8 cellular contexts compared by ENCODE assay signal in the genomic region with DNA sequence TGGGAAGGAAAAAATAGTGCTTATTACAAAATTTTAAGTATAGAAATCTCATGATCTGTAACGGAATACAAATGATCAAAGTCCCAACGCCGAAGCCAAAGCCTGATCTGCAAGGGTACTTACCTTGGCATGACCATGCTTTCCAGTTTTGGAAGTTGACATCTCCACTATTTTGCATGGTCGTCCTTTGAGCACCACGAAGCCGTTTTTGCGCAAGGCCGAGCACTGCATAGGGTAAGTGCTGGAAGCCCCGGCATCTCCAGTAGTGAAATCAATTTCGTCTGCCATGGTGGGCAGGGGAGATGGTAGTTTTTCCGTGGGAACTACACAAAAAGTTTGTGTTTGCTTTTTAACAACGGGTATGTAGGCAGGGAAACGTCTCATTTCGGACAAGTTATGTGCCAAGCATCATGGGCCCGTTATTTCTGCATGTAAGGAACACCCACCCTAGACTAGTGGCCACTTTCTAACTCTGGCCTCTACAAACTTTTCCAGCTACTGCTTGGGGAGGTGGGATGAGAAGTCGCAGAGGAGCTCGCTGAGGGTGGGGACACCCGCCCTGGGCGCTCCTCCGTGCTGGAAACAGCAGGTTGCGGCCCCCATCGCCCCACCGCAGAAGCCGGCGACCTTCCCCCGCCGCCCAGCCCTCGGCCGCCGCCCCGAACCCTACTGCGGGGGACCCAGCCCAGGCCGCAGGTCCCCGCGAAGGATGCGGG. TPM values are rescaled to one million over a fixed set of nuclear protein-coding genes. Genes with fewer than 3 reads are reported as not detected.
DNase-seq lines count a peak whose midpoint lies in the region; ATAC-seq, FAIRE-seq and TF ChIP-seq lines count a peak whose summit lies in the region.

No MANE protein-coding gene starts in this region.

- no peaks in the 10 kb centered on the region for H4K20me1 ChIP-seq in endothelial cell of umbilical vein (replicated peaks; ENCODE audit: control insufficient read depth, extremely low read depth, insufficient read depth, low read length)

- peak overlapping the region; percentile 93 for H2AFZ ChIP-seq in endothelial cell of umbilical vein (ENCODE audit: low read depth, low read length)

- H3K36me3 ChIP-seq in SJSA1 (no peaks in the 10 kb centered on the region; the same call in 1 of the 2 replicates), endothelial cell of umbilical vein (ENCODE audit: control insufficient read depth in 2 of 2, extremely low read depth in 1 of 2, insufficient read depth in 2 of 2, low read length in 2 of 2) (no peaks in the 10 kb centered on the region)

- no peak for TF ChIP-seq POLR2A in endothelial cell of umbilical vein (IDR thresholded peaks at IDR 0.05; ENCODE audit: low read depth, low read length)

- H3K27me3 ChIP-seq in SJSA1 (replicated peaks): no peaks in the 10 kb centered on the region
- peaks cover 0 to 3% of the 10 kb centered on the region in 2 experiments for H3K27me3 ChIP-seq in endothelial cell of umbilical vein (ENCODE audit: control insufficient read depth in 2 of 2, insufficient read depth in 2 of 2, low read length in 2 of 2)

- peak overlapping the region; percentile 99 for H3K4me2 ChIP-seq in endothelial cell of umbilical vein (ENCODE audit: insufficient read depth, low read length)

- peak; percentile 5 for ATAC-seq in GM21576 (IDR thresholded peaks at IDR 0.05; ENCODE audit: unreplicated experiment)

- CTCF ChIA-PET in endothelial cell of umbilical vein (lab: Charles Lee): interaction anchor here (1.5 to 1.7 kb wide), 2 partner anchors 19 to 96 kb away, joined by 5 read pairs; no protein-coding TSS in a partner anchor

- dilution Hi-C loops in endothelial cell of umbilical vein (cut with MboI; ENCODE audit: extremely low pct_ligation_motif_present, low sequenced_read_pairs): no loop called here

- POLR2A ChIA-PET in endothelial cell of umbilical vein (lab: Charles Lee): interaction anchor here (1.6 kb wide), 1 partner anchor 38 kb away, joined by 7 read pairs; the partner anchor contains the start of gene RPL22L1

- H3K27ac ChIP-seq in SJSA1: no peak overlapping the region
- H3K27ac ChIP-seq in endothelial cell of umbilical vein (ENCODE audit: insufficient read depth, low read depth, low read length): no peak overlapping the region

- H3K9me3 ChIP-seq in SJSA1 (replicated peaks): peaks cover 15% of the 10 kb centered on the region
- no peaks in the 10 kb centered on the region for H3K9me3 ChIP-seq in endothelial cell of umbilical vein (replicated peaks; ENCODE audit: control insufficient read depth, insufficient read depth, low read length)

- no peaks in the 10 kb centered on the region for H3K9me1 ChIP-seq in endothelial cell of umbilical vein (replicated peaks; ENCODE audit: control insufficient read depth, extremely low read depth, insufficient read depth, low read length)

- peaks cover 9% of the 10 kb centered on the region for H3K4me1 ChIP-seq in SJSA1 (replicated peaks)
- H3K4me1 ChIP-seq in endothelial cell of umbilical vein (ENCODE audit: control insufficient read depth, extremely low read depth, insufficient read depth, low read length): peaks cover 12% of the 10 kb centered on the region

- no TSS peak for BruUV-seq in endothelial cell of umbilical vein (replicated peaks; lab: Mats Ljungman, UMichigan)

- TF ChIP-seq CTCF in AG10803 (conservative IDR thresholded peaks at IDR 0.05; ENCODE audit: low read length) (no peak), endothelial cell of umbilical vein (IDR thresholded peaks at IDR 0.05; ENCODE audit: extremely low read depth in 1 of 2, insufficient read depth in 1 of 2, low read depth in 1 of 2, low read length in 2 of 2) (no peak)

- H3K4me3 ChIP-seq in AG10803 (ENCODE audit: low read length) (peak overlapping the region; percentile 78), SJSA1 (peak overlapping the region; percentile 62), endothelial cell of umbilical vein (replicated peaks in 1 of 3; ENCODE audit: insufficient read depth in 1 of 3, low read depth in 1 of 3, low read length in 3 of 3) (peak overlapping the region; percentile 64 to 69 (median 68))

- intact Hi-C loops in endothelial cell of umbilical vein (cut with micrococcal nuclease): loop anchor here (1.0 kb wide), 1 partner anchor 37 kb away; the partner anchor contains the start of gene RPL22L1

- no peaks in the 10 kb centered on the region for H3K79me2 ChIP-seq in endothelial cell of umbilical vein (ENCODE audit: control insufficient read depth, insufficient read depth, low read length)

- FAIRE-seq in endothelial cell of umbilical vein (lab: Jason Lieb, UNC): no peak

- peak overlapping the region; percentile 68 for H3K9ac ChIP-seq in endothelial cell of umbilical vein (replicated peaks; ENCODE audit: extremely low read depth, insufficient read depth, low read length)

- peak; percentile 20 for DNase-seq in AG10803 (ENCODE audit: low read depth)
- DNase-seq in SJSA1 (ENCODE audit: low read depth in 1 of 2, low spot score in 2 of 2): peak in 1 of 2 experiments; percentile 23
- DNase-seq in endothelial cell of umbilical vein (ENCODE audit: low read depth, low spot score): peak; percentile 27
- DNase-seq in myocyte (ENCODE audit: low read depth): peak; percentile 26
- no peak for DNase-seq in NOMO-1 treated with dmso at 0.1 percent for 144 hours (lab: John Stamatoyannopoulos, UW; ENCODE audit: unreplicated experiment)
- DNase-seq in stimulated activated CD4-positive, alpha-beta T cell treated with anti-CD3 and anti-CD28 coated beads, Interleukin-1b, Interleukin-23, amount 100 ng/mL, for 48 hours: no peak
- DNase-seq in HPDE6-E6E7 (ENCODE audit: extremely low spot score): no peak

TF ChIP-seq in endothelial cell of umbilical vein, 7 proteins besides CTCF, POLR2A, EP300 and RAD21:
- TF ChIP-seq EZH2 (IDR thresholded peaks at IDR 0.05; ENCODE audit: borderline replicate concordance, low read depth, low read length, severe bottlenecking): no peak
- TF ChIP-seq MYC (IDR thresholded peaks at IDR 0.05; ENCODE audit: low read depth, low read length): no peak
- TF ChIP-seq JUN (IDR thresholded peaks at IDR 0.05; ENCODE audit: borderline replicate concordance, insufficient read depth, insufficient read length, low read depth): no peak
- TF ChIP-seq MAX (IDR thresholded peaks at IDR 0.05; ENCODE audit: insufficient read depth, insufficient read length): no peak

RNA-seq across cellular contexts. Expression of gene EIF5A2, which starts 0.8 kb away (rescaled TPM):
- total RNA-seq in SJSA1 (2014; rRNA removed; shearing (Covaris generic)): 12.2 and 21.0 TPM in 2 replicates
- total RNA-seq in endothelial cell of umbilical vein (10.9 and 12.3 TPM in 2 replicates), myocyte (13.2 and 14.3 TPM in 2 replicates)
- 1.8 and 3.7 TPM in 2 replicates for polyA plus RNA-seq in endothelial cell of umbilical vein
- polyA plus RNA-seq in endothelial cell of umbilical vein (2011; cell fraction: cytosol; rRNA removed): 3.3 and 4.9 TPM in 2 replicates
- 1.1 and 2.0 TPM in 2 replicates for polyA plus RNA-seq in endothelial cell of umbilical vein (2011; cell fraction: nucleus; rRNA removed)
- polyA plus RNA-seq in endothelial cell of umbilical vein (2012): 7.6 and 13.2 TPM in 2 replicates
- 2.5 and 3.8 TPM in 2 replicates for polyA minus RNA-seq in endothelial cell of umbilical vein
- polyA minus RNA-seq in endothelial cell of umbilical vein (2011; cell fraction: cytosol; rRNA and poly(A)+ RNA removed): 4.3 TPM
- 1.3 and 2.4 TPM in 2 replicates for polyA minus RNA-seq in endothelial cell of umbilical vein (2011; cell fraction: nucleus; rRNA and poly(A)+ RNA removed)
- polyA plus RNA-seq in myocyte (2012): 9.3 TPM

RNA-seq across cellular contexts. Expression of gene RPL22L1, which starts 37.7 kb away (rescaled TPM):
- 5.4 and 38.9 TPM in 2 replicates for total RNA-seq in SJSA1 (2014; rRNA removed; shearing (Covaris generic))
- total RNA-seq in endothelial cell of umbilical vein (159 and 176 TPM in 2 replicates), myocyte (143 and 159 TPM in 2 replicates)
- 26.3 and 65.0 TPM in 2 replicates for polyA plus RNA-seq in endothelial cell of umbilical vein
- polyA plus RNA-seq in endothelial cell of umbilical vein (2011; cell fraction: cytosol; rRNA removed): 125 and 170 TPM in 2 replicates
- 31.9 and 74.8 TPM in 2 replicates for polyA plus RNA-seq in endothelial cell of umbilical vein (2011; cell fraction: nucleus; rRNA removed)
- polyA plus RNA-seq in endothelial cell of umbilical vein (2012): 443 and 489 TPM in 2 replicates
- 3.2 and 4.2 TPM in 2 replicates for polyA minus RNA-seq in endothelial cell of umbilical vein
- 8.1 TPM for polyA minus RNA-seq in endothelial cell of umbilical vein (2011; cell fraction: cytosol; rRNA and poly(A)+ RNA removed)
- polyA minus RNA-seq in endothelial cell of umbilical vein (2011; cell fraction: nucleus; rRNA and poly(A)+ RNA removed): 11.7 and 20.3 TPM in 2 replicates
- polyA plus RNA-seq in myocyte (2012): 46.0 TPM

Comparison
In these comparisons a context has a peak if more than half of its experiments do, and no peak if none do; other contexts are left out.
1. DNase-seq: peak in AG10803 (single experiment), endothelial cell of umbilical vein (single experiment) and myocyte (single experiment); none in NOMO-1 treated with dmso at 0.1 percent for 144 hours (single experiment), stimulated activated CD4-positive, alpha-beta T cell treated with anti-CD3 and anti-CD28 coated beads, Interleukin-1b, Interleukin-23, amount 100 ng/mL, for 48 hours (single experiment) and HPDE6-E6E7 (single experiment).
2. Peak in every context shown above with its lines, with median percentiles within 50 percentile points of each other: H3K4me3 ChIP-seq.